In the genomic region with DNA sequence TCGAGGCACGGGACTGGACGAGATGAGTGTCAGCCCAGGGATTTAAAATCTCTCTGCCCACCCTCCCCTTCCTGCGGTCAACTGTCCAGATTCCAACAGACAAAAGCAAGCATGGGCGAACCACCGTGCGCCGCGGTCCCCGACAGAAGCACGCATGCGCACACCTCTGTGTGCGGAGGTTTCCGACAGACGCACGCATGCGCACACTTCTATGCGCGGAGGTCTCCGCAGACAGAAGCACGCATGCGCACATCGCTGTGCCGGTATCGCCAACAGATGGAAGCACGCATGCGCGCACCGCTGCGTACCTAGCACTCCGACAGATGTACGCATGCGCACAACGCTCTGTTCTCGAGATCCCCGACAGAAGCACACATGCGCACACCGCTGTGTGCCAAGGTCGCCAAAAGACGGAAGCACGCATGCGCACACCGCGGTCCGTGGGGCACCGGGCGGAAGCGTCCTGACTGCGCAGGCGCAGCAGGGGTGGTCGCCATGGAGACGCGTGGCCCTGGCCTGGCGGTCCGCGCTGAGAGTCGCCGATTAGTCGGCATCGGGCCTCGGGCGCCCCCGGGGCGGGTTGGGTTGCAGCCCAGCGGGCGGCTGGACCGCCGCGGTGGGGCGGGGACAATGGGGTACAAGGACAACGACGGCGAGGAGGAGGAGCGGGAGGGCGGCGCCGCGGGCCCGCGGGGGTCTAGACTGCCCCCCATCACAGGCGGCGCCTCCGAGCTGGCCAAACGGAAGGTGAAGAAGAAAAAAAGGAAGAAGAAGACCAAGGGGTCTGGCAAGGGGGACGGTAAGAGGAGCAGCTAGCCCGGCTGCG, we compare ENCODE assay signal across 8 cellular contexts. TPM values are rescaled to one million over a fixed set of nuclear protein-coding genes. Genes with fewer than 3 reads are reported as not detected.
DNase-seq lines count a peak whose midpoint lies in the region; ATAC-seq and TF ChIP-seq lines count a peak whose summit lies in the region.

No MANE protein-coding gene starts in this region.

- H3K4me3 ChIP-seq in Jurkat, Clone E6-1 (ENCODE audit: low read length), result peak overlapping the region; percentile 89
- H3K4me3 ChIP-seq in PC-9 (peak overlapping the region; percentile 97), esophagus (ENCODE audit: low read depth in 1 of 2, low read length in 2 of 2) (peak overlapping the region; percentile 76 to 85), mucosa of rectum (ENCODE audit: low read length in 2 of 2) (peak overlapping the region; percentile 84 to 92)

- H2AFZ ChIP-seq in PC-9, result peak overlapping the region; percentile 99

- POLR2A ChIA-PET in PC-9 (lab: Charles Lee; ENCODE audit: unreplicated experiment), result interaction anchor here (0.6 to 0.7 kb wide), 2 partner anchors 122 to 306 kb away, joined by 3 to 7 read pairs; no protein-coding TSS in a partner anchor

- DNase-seq in DMS53 (lab: John Stamatoyannopoulos, UW) (peak; percentile 97), PC-9 (peak; percentile 96 to 100)
- peak; percentile 97 for DNase-seq in Jurkat, Clone E6-1 (ENCODE audit: low read depth, low spot score)
- peak; percentile 100 for DNase-seq in activated T-cell treated with anti-CD3 and anti-CD28 coated beads, Interleukin-2, amount 50 U/mL, for 4 hours
- peak; percentile 96 to 99 for DNase-seq in stimulated activated CD8-positive, alpha-beta memory T cell treated with anti-CD3 and anti-CD28 coated beads, Interleukin-4, amount 100 ng/mL, for 4 hours (ENCODE audit: low read depth in 2 of 2, low spot score in 1 of 2)

- H3K9me3 ChIP-seq in PC-9 (ENCODE audit: insufficient read depth, low read depth) (no peaks in the 10 kb centered on the region), esophagus (ENCODE audit: control insufficient read depth in 2 of 2, insufficient read depth in 1 of 2, low read depth in 1 of 2, low read length in 1 of 2) (no peaks in the 10 kb centered on the region), mucosa of rectum (ENCODE audit: control insufficient read depth in 2 of 2, low read length in 2 of 2) (no peaks in the 10 kb centered on the region)

- peaks cover 61% of the 10 kb centered on the region for H3K4me1 Mint-ChIP-seq in activated T-cell treated with anti-CD3 and anti-CD28 coated beads, Interleukin-2, amount 50 U/mL, for 4 hours (ENCODE audit: low read depth)

- H3K27me3 Mint-ChIP-seq in activated T-cell treated with anti-CD3 and anti-CD28 coated beads, Interleukin-2, amount 50 U/mL, for 4 hours (ENCODE audit: low read depth), result no peaks in the 10 kb centered on the region

- peak; percentile 72 for ATAC-seq in GM21717 (IDR thresholded peaks at IDR 0.05; ENCODE audit: unreplicated experiment)
- peak; percentile 70 to 72 for ATAC-seq in activated T-cell treated with anti-CD3 and anti-CD28 coated beads, Interleukin-2, amount 50 U/mL, for 4 hours

- H3K4me1 ChIP-seq in PC-9 (replicated peaks; ENCODE audit: insufficient read depth) (peaks cover 11% of the 10 kb centered on the region), esophagus (ENCODE audit: control insufficient read depth in 2 of 2, insufficient read depth in 2 of 2, low read length in 1 of 2) (peaks cover 0 to 8% of the 10 kb centered on the region in 2 donors), mucosa of rectum (ENCODE audit: control insufficient read depth in 2 of 2, insufficient read depth in 2 of 2, low read length in 2 of 2) (peaks cover 14 to 24% of the 10 kb centered on the region in 2 donors)

- no peaks in the 10 kb centered on the region for H3K9me3 Mint-ChIP-seq in activated T-cell treated with anti-CD3 and anti-CD28 coated beads, Interleukin-2, amount 50 U/mL, for 4 hours

- H3K9ac ChIP-seq in mucosa of rectum (ENCODE audit: low read depth in 1 of 2, low read length in 2 of 2), result peak overlapping the region; percentile 81 to 86

- H3K36me3 ChIP-seq in PC-9 (ENCODE audit: low read depth), result no peaks in the 10 kb centered on the region
- no peaks in the 10 kb centered on the region for H3K36me3 ChIP-seq in esophagus (ENCODE audit: control insufficient read depth in 2 of 2, insufficient read depth in 2 of 2, low read length in 1 of 2)
- H3K36me3 ChIP-seq in mucosa of rectum (ENCODE audit: control insufficient read depth in 2 of 2, insufficient read depth in 2 of 2, low read length in 2 of 2), result peaks cover 2 to 4% of the 10 kb centered on the region in 2 donors

- H3K4me3 Mint-ChIP-seq in activated T-cell treated with anti-CD3 and anti-CD28 coated beads, Interleukin-2, amount 50 U/mL, for 4 hours, result peak overlapping the region; percentile 91

- no peak overlapping the region for H3K27ac ChIP-seq in PC-9
- H3K27ac ChIP-seq in esophagus (ENCODE audit: low read depth in 2 of 2, low read length in 1 of 2), result peak overlapping the region; percentile 70 to 77
- peak overlapping the region; percentile 67 to 82 for H3K27ac ChIP-seq in mucosa of rectum (ENCODE audit: low read depth in 2 of 2, low read length in 2 of 2)

- H3K4me2 ChIP-seq in PC-9, result peak overlapping the region; percentile 97

- no peaks in the 10 kb centered on the region for H3K9me2 ChIP-seq in PC-9 (ENCODE audit: insufficient read depth)

- BruUV-seq in PC-9 (replicated peaks; lab: Mats Ljungman, UMichigan), result no TSS peak

- H3K27me3 ChIP-seq in PC-9 (ENCODE audit: insufficient read depth, low read depth), result no peaks in the 10 kb centered on the region
- no peaks in the 10 kb centered on the region for H3K27me3 ChIP-seq in esophagus (ENCODE audit: control insufficient read depth in 1 of 2, insufficient read depth in 2 of 2, low read length in 2 of 2)
- H3K27me3 ChIP-seq in mucosa of rectum (ENCODE audit: control insufficient read depth in 2 of 2, insufficient read depth in 2 of 2, low read length in 2 of 2), result no peaks in the 10 kb centered on the region

- CTCF ChIA-PET in PC-9 (lab: Charles Lee), result interaction anchor here (3.1 kb wide), 1 partner anchor 290 kb away, joined by 29 read pairs; no protein-coding TSS in a partner anchor

- peaks cover 9% of the 10 kb centered on the region for H3K79me2 ChIP-seq in PC-9 (ENCODE audit: low read depth)

- intact Hi-C loops in PC-9 (cut with micrococcal nuclease; ENCODE audit: unreplicated experiment), result loop anchor here (1.0 kb wide), 1 partner anchor 586 kb away; no protein-coding TSS in a partner anchor

- no peaks in the 10 kb centered on the region for H4K20me1 ChIP-seq in PC-9 (ENCODE audit: insufficient read depth)

- peaks cover 7% of the 10 kb centered on the region for H3K36me3 Mint-ChIP-seq in activated T-cell treated with anti-CD3 and anti-CD28 coated beads, Interleukin-2, amount 50 U/mL, for 4 hours (ENCODE audit: insufficient read depth)

- no peak for TF ChIP-seq CTCF in PC-9 (conservative IDR thresholded peaks at IDR 0.05)

- no peaks in the 10 kb centered on the region for H3F3A ChIP-seq in PC-9 (ENCODE audit: insufficient read depth, low read depth)

- WGBS in esophagus, 2 donors, result 1 to 3% methylated on average over 85 to 87 of the region's 87 CpGs

RNA-seq across cellular contexts. Expression of a gene that starts 35.7 kb away (rescaled TPM):
- 24.5 TPM for polyA plus RNA-seq in Jurkat, Clone E6-1 (2012; ENCODE audit: insufficient read depth, insufficient read length)
- 0.81 and 1.1 TPM in 2 replicates for total RNA-seq in PC-9 (2021)
- total RNA-seq in activated T-cell treated with anti-CD3 and anti-CD28 coated beads, Interleukin-2, amount 50 U/mL, for 4 hours, result 10 to 100 TPM; 12.4 to 23.1 (median 15.7) TPM
- 1 to 10 TPM; 1.7 to 2.5 TPM for polyA plus RNA-seq in esophagus

RNA-seq across cellular contexts. Expression of a gene that starts 57.5 kb away (rescaled TPM):
- polyA plus RNA-seq in Jurkat, Clone E6-1 (2012; ENCODE audit: insufficient read depth, insufficient read length), result 6.2 TPM
- total RNA-seq in PC-9 (2021), result 26.0 and 29.4 TPM in 2 replicates
- 1 to 10 TPM; 1.3 to 2.2 (median 1.9) TPM for total RNA-seq in activated T-cell treated with anti-CD3 and anti-CD28 coated beads, Interleukin-2, amount 50 U/mL, for 4 hours
- polyA plus RNA-seq in esophagus, result 1 to 10 TPM; 3.2 to 6.1 TPM
